Comparison of ENCODE assay signal across 14 cellular contexts in genomic region chr14:68243441-68244010, GRCh38.
DNase-seq lines count a peak whose midpoint lies in the region; ATAC-seq and TF ChIP-seq lines count a peak whose summit lies in the region.
"Had no signal": no experiment of that assay in that cellular context is flagged by ENCODE, and none has a peak within 500 bp of the region (broad histone marks: within the 10 kb centered on the region; RNA-seq: fewer than 3 reads in every experiment).

No MANE protein-coding gene starts in this region.

- H3K36me3 ChIP-seq in left ventricle myocardium inferior (no peaks in the 10 kb centered on the region), right atrium auricular region (no peaks in the 10 kb centered on the region), left lung (no peaks in the 10 kb centered on the region), gastrocnemius medialis (no peaks in the 10 kb centered on the region)

- TF ChIP-seq POLR2A in gastrocnemius medialis (IDR thresholded peaks at IDR 0.05) = no peak

- H3K27me3 ChIP-seq in left ventricle myocardium inferior (ENCODE audit: low read depth) (no peaks in the 10 kb centered on the region), right atrium auricular region (no peaks in the 10 kb centered on the region), left lung (no peaks in the 10 kb centered on the region), gastrocnemius medialis (no peaks in the 10 kb centered on the region)

- H3K4me1 ChIP-seq in left ventricle myocardium inferior (peaks cover 77% of the 10 kb centered on the region), right atrium auricular region (peaks cover 4 to 64% of the 10 kb centered on the region in 2 donors), left lung (peaks cover 23 to 52% of the 10 kb centered on the region in 2 donors), gastrocnemius medialis (peaks cover 62 to 82% of the 10 kb centered on the region in 2 donors)

- H3K27ac ChIP-seq in left ventricle myocardium inferior (replicated peaks) (peak overlapping the region; percentile 86), right atrium auricular region (peak overlapping the region in 1 of 2 donors; percentile 85), left lung (peak overlapping the region; percentile 13 to 22), gastrocnemius medialis (peak overlapping the region; percentile 82 to 87 (median 86))
- H3K27ac ChIP-seq: VCaP had no signal

- ATAC-seq in left lung (no peak), gastrocnemius medialis (no peak), HG02852 (IDR thresholded peaks at IDR 0.05; ENCODE audit: unreplicated experiment) (no peak), GM18907 (IDR thresholded peaks at IDR 0.05; ENCODE audit: unreplicated experiment) (no peak)

- in situ Hi-C loops in gastrocnemius medialis (cut with MboI; ENCODE audit: low sequenced_read_pairs in 4 of 4) (loop anchor here (5.0 to 25.0 kb wide), 5 partner anchors 296 to 581 kb away; partner anchors contain the start of gene ZFP36L1 (in 2 of the 4)), GM13977 (cut with MboI; ENCODE audit: low pct_unique_long_range_greater_than_20kb, low sequenced_read_pairs, unreplicated experiment) (loop anchor here (10.0 kb wide), 1 partner anchor 289 kb away; no protein-coding TSS in a partner anchor)

- TF ChIP-seq CTCF in left ventricle myocardium inferior (IDR thresholded peaks at IDR 0.05; ENCODE audit: borderline replicate concordance) = no peak
- TF ChIP-seq CTCF in right atrium auricular region (IDR thresholded peaks at IDR 0.05) = no peak
- TF ChIP-seq CTCF in left lung (IDR thresholded peaks at IDR 0.05) = no peak
- no peak for TF ChIP-seq CTCF in gastrocnemius medialis (IDR thresholded peaks at IDR 0.05 in 4 of 5, conservative IDR thresholded peaks at IDR 0.05 in 1 of 5)
- no peak for TF ChIP-seq CTCF in GM13977 (IDR thresholded peaks at IDR 0.05; ENCODE audit: extremely low read depth, insufficient read depth, missing control alignments)

- H3K4me3 ChIP-seq in left ventricle myocardium inferior (no peak overlapping the region), right atrium auricular region (no peak overlapping the region), left lung (no peak overlapping the region), gastrocnemius medialis (no peak overlapping the region)

- DNase-seq in left ventricle myocardium inferior (no peak), right atrium auricular region (ENCODE audit: low spot score) (no peak), left lung (no peak), gastrocnemius medialis (no peak), kidney tubule cell (ENCODE audit: low spot score) (no peak), GM13977 (ENCODE audit: low spot score) (no peak)
- DNase-seq: activated CD4-positive, alpha-beta T cell treated with anti-CD3 and anti-CD28 coated beads, Interleukin-2, amount 50 U/mL, for 4 hours; activated naive CD4-positive, alpha-beta T cell treated with anti-CD3 and anti-CD28 coated beads, Interleukin-2, amount 10 ng/mL, durations not matched to agents 7 days and 5 days; DMS79; T-helper 1 cell; trophoblast cell had no signal

- H3K9me3 ChIP-seq in left ventricle myocardium inferior (replicated peaks) (no peaks in the 10 kb centered on the region), right atrium auricular region (no peaks in the 10 kb centered on the region), left lung (no peaks in the 10 kb centered on the region), gastrocnemius medialis (no peaks in the 10 kb centered on the region)

- intact Hi-C loops in left ventricle myocardium inferior (cut with micrococcal nuclease) = loop anchor here (10.0 kb wide), 1 partner anchor 99 kb away; no protein-coding TSS in a partner anchor
- intact Hi-C loops in left lung (cut with DNase I) = loop anchor here in 1 of 2 donors (10.0 kb wide), 2 partner anchors 289 to 571 kb away; no protein-coding TSS in a partner anchor
- intact Hi-C loops in gastrocnemius medialis (cut with DNase I; ENCODE audit: low total_unique reads) = loop anchor here (2.0 kb wide), 2 partner anchors 51 to 299 kb away; no protein-coding TSS in a partner anchor
